ENCODE assay signal across 11 cellular contexts in the genomic region with DNA sequence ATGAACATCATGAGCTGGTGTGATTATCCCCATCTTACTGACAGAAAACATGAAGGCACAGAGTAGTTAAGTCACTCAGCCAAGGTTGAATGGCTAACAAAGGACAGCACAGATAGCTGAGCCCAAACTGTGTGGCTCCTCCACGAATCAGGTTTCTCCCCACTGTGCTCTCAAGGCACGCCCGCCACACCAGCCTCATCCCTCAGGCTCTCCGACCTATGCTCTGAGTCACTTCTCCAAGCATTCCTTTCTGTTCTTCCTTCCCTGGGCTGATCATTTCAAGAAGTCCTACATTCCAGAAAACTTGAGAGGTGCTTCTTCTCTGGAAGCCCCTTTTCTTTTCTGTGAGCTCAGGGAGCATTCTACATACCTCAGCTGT. TPM values are rescaled to one million over a fixed set of nuclear protein-coding genes. Genes with fewer than 3 reads are reported as not detected.
DNase-seq lines count a peak whose midpoint lies in the region; ATAC-seq, FAIRE-seq and TF ChIP-seq lines count a peak whose summit lies in the region.
"Had no signal": no experiment of that assay in that cellular context is flagged by ENCODE, and none has a peak within 500 bp of the region (broad histone marks: within the 10 kb centered on the region; RNA-seq: fewer than 3 reads in every experiment).

No MANE protein-coding gene starts in this region.

- TF ChIP-seq CTCF in AG04450 (IDR thresholded peaks at IDR 0.05; ENCODE audit: low read depth, low read length) (no peak), HCT116 (IDR thresholded peaks at IDR 0.05 in 2 of 3, conservative IDR thresholded peaks at IDR 0.05 in 1 of 3; ENCODE audit: borderline replicate concordance in 1 of 3, insufficient read depth in 1 of 3, low read depth in 2 of 3, low read length in 2 of 3) (no peak), K562 (IDR thresholded peaks at IDR 0.05 in 2 of 3, conservative IDR thresholded peaks at IDR 0.05 in 1 of 3; ENCODE audit: insufficient read depth in 2 of 3, low read depth in 1 of 3, low read length in 3 of 3) (no peak), gastroesophageal sphincter (IDR thresholded peaks at IDR 0.05) (no peak)

- H3K4me2 ChIP-seq in HCT116 (ENCODE audit: low read length) (no peak overlapping the region), K562 (ENCODE audit: insufficient read depth, low read length) (no peak overlapping the region)

- WGBS in K562 (ENCODE audit: insufficient coverage, low coverage, missing lambda C conversion rate), result 91% methylated on average over 4 of the region's 4 CpGs
- WGBS in gastroesophageal sphincter (ENCODE audit: low coverage in 1 of 2), 2 donors, result 47 to 67% methylated on average over 2 to 4 of the region's 4 CpGs

- POLR2A ChIA-PET in AG04450 (lab: Yijun Ruan, JAX), result interaction anchor here (0.6 kb wide), 1 partner anchor 73 kb away, joined by 3 read pairs; no protein-coding TSS in a partner anchor
- POLR2A ChIA-PET in HCT116 (lab: Charles Lee), result no interaction called here
- POLR2A ChIA-PET in K562 (lab: Yijun Ruan, JAX), result interaction anchor here (0.6 to 3.1 kb wide), 18 partner anchors 9 to 215 kb away, joined by 3 to 18 read pairs (median 4); no protein-coding TSS in a partner anchor

- TF ChIP-seq RAD21 in HCT116 (IDR thresholded peaks at IDR 0.05; ENCODE audit: low read depth) (no peak), K562 (CRISPR knock-in tag; conservative IDR thresholded peaks at IDR 0.05 in 1 of 2, IDR thresholded peaks at IDR 0.05 in 1 of 2) (no peak)

- H3K9ac ChIP-seq in HCT116 (ENCODE audit: low read length) (no peak overlapping the region), K562 (ENCODE audit: insufficient read depth in 1 of 2, low read depth in 2 of 2, low read length in 2 of 2) (no peak overlapping the region)

- intact Hi-C loops in HCT116 (cut with micrococcal nuclease) (no loop called here), K562 (cut with micrococcal nuclease) (no loop called here)

- ATAC-seq in HCT116, result peak; percentile 33
- no peak for ATAC-seq in K562
- ATAC-seq in HG02571 (IDR thresholded peaks at IDR 0.05; ENCODE audit: unreplicated experiment), result no peak
- ATAC-seq in gastroesophageal sphincter, result no peak

- H3K27me3 ChIP-seq in AG04450 (ENCODE audit: control insufficient read depth, insufficient read depth, low read length), result no peaks in the 10 kb centered on the region
- no peaks in the 10 kb centered on the region for H3K27me3 ChIP-seq in HCT116 (ENCODE audit: insufficient read depth, low read length)
- H3K27me3 ChIP-seq in K562 (ENCODE audit: control insufficient read depth in 2 of 2, insufficient read depth in 2 of 2, low read length in 2 of 2), result no peaks in the 10 kb centered on the region
- no peaks in the 10 kb centered on the region for H3K27me3 ChIP-seq in gastroesophageal sphincter
- H3K27me3 ChIP-seq: colonic mucosa had no signal

- H3K27ac ChIP-seq in AG04450 (ENCODE audit: low read depth, low read length) (peak overlapping the region; percentile 57), HCT116 (ENCODE audit: low read depth, low read length) (no peak overlapping the region; the same call in 1 of the 2 replicates), K562 (ENCODE audit: extremely low read depth, low read depth, low read length) (no peak overlapping the region), gastroesophageal sphincter (no peak overlapping the region)
- H3K27ac ChIP-seq: colonic mucosa had no signal

- H3K9me1 ChIP-seq in K562 (ENCODE audit: control insufficient read depth, insufficient read depth, low read length), result no peaks in the 10 kb centered on the region

- H2AFZ ChIP-seq in HCT116 (ENCODE audit: low read depth, low read length, poor library complexity, severe bottlenecking), result no peak overlapping the region
- H2AFZ ChIP-seq in K562 (ENCODE audit: low read depth, low read length), result no peak overlapping the region

- TF ChIP-seq POLR2A in HCT116 (IDR thresholded peaks at IDR 0.05; ENCODE audit: borderline replicate concordance, extremely low read depth, insufficient read depth, insufficient read length) (no peak), K562 (conservative IDR thresholded peaks at IDR 0.05) (no peak), gastroesophageal sphincter (IDR thresholded peaks at IDR 0.05) (no peak)

- H3K4me1 ChIP-seq in HCT116 (ENCODE audit: control insufficient read depth in 1 of 2, insufficient read depth in 2 of 2, low read length in 2 of 2) (peaks cover 0 to 17% of the 10 kb centered on the region in 2 experiments; a peak in 1 of 4 replicates), K562 (replicated peaks in 1 of 2; ENCODE audit: control insufficient read depth in 2 of 2, insufficient read depth in 2 of 2, low read length in 2 of 2) (no peaks in the 10 kb centered on the region; a peak in 2 of 5 replicates), gastroesophageal sphincter (peaks cover 0 to 21% (median 0%) of the 10 kb centered on the region in 3 donors)
- H3K4me1 ChIP-seq: Caco-2, colonic mucosa had no signal

- no peaks in the 10 kb centered on the region for H3K9me2 ChIP-seq in HCT116 (ENCODE audit: insufficient read depth)

- H3K9me3 ChIP-seq in AG04450 (ENCODE audit: control insufficient read depth, insufficient read depth, low read length) (no peaks in the 10 kb centered on the region), HCT116 (ENCODE audit: control insufficient read depth in 1 of 2, insufficient read depth in 1 of 2, low read depth in 1 of 2, low read length in 2 of 2) (no peaks in the 10 kb centered on the region), K562 (replicated peaks; ENCODE audit: control insufficient read depth, insufficient read depth, low read depth, low read length) (no peaks in the 10 kb centered on the region), gastroesophageal sphincter (no peaks in the 10 kb centered on the region)
- H3K9me3 ChIP-seq: Caco-2, colonic mucosa had no signal

- H3K79me2 ChIP-seq in HCT116 (ENCODE audit: insufficient read depth, low read length) (peaks cover 17% of the 10 kb centered on the region; the same call in 1 of the 2 replicates), K562 (ENCODE audit: control insufficient read depth, insufficient read depth, low read length) (no peaks in the 10 kb centered on the region)

- no peak for TF ChIP-seq EP300 in K562 (IDR thresholded peaks at IDR 0.05; ENCODE audit: low read length)
- TF ChIP-seq EP300 in gastroesophageal sphincter (IDR thresholded peaks at IDR 0.05), result no peak

- no peak for DNase-seq in AG04450 (ENCODE audit: low read depth, low spot score)
- no peak for DNase-seq in HCT116 (ENCODE audit: low read depth, low spot score)
- no peak for DNase-seq in K562 (ENCODE audit: extremely low read depth in 1 of 4, low spot score in 3 of 4)
- DNase-seq in kidney tubule cell (ENCODE audit: low spot score), result peak; percentile 86
- DNase-seq in NCI-H748 treated with DMSO at 0.1 percent for 48 hours (lab: John Stamatoyannopoulos, UW), result no peak
- no peak for DNase-seq in NCI-H1930 (lab: John Stamatoyannopoulos, UW)
- DNase-seq: activated CD8-positive, alpha-beta memory T cell treated with anti-CD3 and anti-CD28 coated beads, Interleukin-2, amount 50 U/mL, for 4 hours; Caco-2; colonic mucosa had no signal

- BruUV-seq in HCT116 (replicated peaks; lab: Mats Ljungman, UMichigan) (no TSS peak), K562 (replicated peaks; lab: Mats Ljungman, UMichigan) (no TSS peak)

- H3K4me3 ChIP-seq in AG04450 (ENCODE audit: low read depth, low read length), result no peak overlapping the region
- H3K4me3 ChIP-seq in HCT116 (replicated peaks in 1 of 2; ENCODE audit: low read depth in 1 of 2, low read length in 2 of 2), result no peak overlapping the region
- no peak overlapping the region for H3K4me3 ChIP-seq in K562
- no peak overlapping the region for H3K4me3 ChIP-seq in gastroesophageal sphincter
- H3K4me3 ChIP-seq: colonic mucosa had no signal

- RAD21 ChIA-PET in HCT116 (lab: Charles Lee; ENCODE audit: low non-redundant PET in 1 of 2, low total read pairs in 2 of 2, uncharacterized antibody in 2 of 2, unreplicated experiment in 2 of 2), result interaction anchor here in 1 of 2 experiments (0.6 kb wide), 1 partner anchor 18 kb away, joined by 6 read pairs; no protein-coding TSS in a partner anchor

- FAIRE-seq in K562 (lab: Jason Lieb, UNC), result no peak

- CTCF ChIA-PET in AG04450 (lab: Charles Lee) (interaction anchor here (0.8 to 5.5 kb wide), 3 partner anchors 132 to 154 kb away, joined by 3 to 29 read pairs (median 5); no protein-coding TSS in a partner anchor), HCT116 (lab: Charles Lee) (no interaction called here), K562 (lab: Yijun Ruan, JAX; ENCODE audit: low intra/inter-chr PET ratio) (no interaction called here)

- peaks cover 15 to 40% of the 10 kb centered on the region in 2 experiments; a peak in 2 of 4 replicates for H3K36me3 ChIP-seq in HCT116 (ENCODE audit: control insufficient read depth in 1 of 2, insufficient read depth in 2 of 2, low read length in 2 of 2)
- peaks cover 68% of the 10 kb centered on the region for H3K36me3 ChIP-seq in K562 (ENCODE audit: control insufficient read depth, insufficient read depth, low read length)
- H3K36me3 ChIP-seq in gastroesophageal sphincter, result peaks cover 0 to 74% of the 10 kb centered on the region in 2 donors

- H4K20me1 ChIP-seq in HCT116 (ENCODE audit: insufficient read depth), result peaks cover 4% of the 10 kb centered on the region; the same call in 1 of the 2 replicates
- no peaks in the 10 kb centered on the region; the same call in 1 of the 2 replicates for H4K20me1 ChIP-seq in K562 (replicated peaks; ENCODE audit: control insufficient read depth, insufficient read depth, low read length)

- in situ Hi-C loops in K562 (cut with MboI), result no loop called here

RNA-seq across cellular contexts. Expression of a gene that starts 25.3 kb away (rescaled TPM):
- polyA plus RNA-seq in AG04450 (2011; rRNA removed), result 21.7 and 45.4 TPM in 2 replicates
- polyA minus RNA-seq in AG04450 (2011; rRNA and poly(A)+ RNA removed), result 46.5 and 56.6 TPM in 2 replicates
- total RNA-seq in HCT116 (2021; ENCODE audit: unreplicated experiment), result 40.1 TPM
- polyA plus RNA-seq in HCT116 (2012), result 25.0 and 27.1 TPM in 2 replicates
- 13.1 and 24.6 TPM in 2 replicates for total RNA-seq in K562 (2011; cell fraction: chromatin; rRNA removed; ENCODE audit: low replicate concordance)
- 24.0 and 32.2 TPM in 2 replicates for total RNA-seq in K562 (2011; cell fraction: nucleolus; rRNA removed)
- total RNA-seq in K562 (2011; cell fraction: nucleoplasm; rRNA removed), result 29.8 and 31.2 TPM in 2 replicates
- 12.1 and 20.7 TPM in 2 replicates for total RNA-seq in K562 (2014; rRNA removed)
- 8.6 and 9.0 TPM in 2 replicates for total RNA-seq in K562 (2014; rRNA removed; fragmentation: Illumina TruSeq; extraction: Trizol)
- 17.6 and 18.3 TPM in 2 replicates for total RNA-seq in K562 (2015; rRNA removed; fragmentation: Illumina TruSeq; extraction: Trizol)
- total RNA-seq in K562 (2021), result 39.4 and 44.1 TPM in 2 replicates
- polyA plus RNA-seq in K562 (2011; rRNA removed), result 6.5 and 8.9 TPM in 2 replicates
- polyA plus RNA-seq in K562 (2011; cell fraction: cytosol; rRNA removed), result 8.4 and 12.2 TPM in 2 replicates
- 15.0 and 19.6 TPM in 2 replicates for polyA plus RNA-seq in K562 (2011; cell fraction: nucleus; rRNA removed)
- 39.4 and 99.6 TPM in 2 replicates for polyA plus RNA-seq in K562 (2012)
- polyA plus RNA-seq in K562 (2014; fragmentation: Illumina TruSeq; extraction: Trizol), result 30.5 and 39.3 TPM in 2 replicates
- under 1 TPM; 0.38 to 0.56 TPM for polyA plus RNA-seq in K562 (2014; fragmentation: Nextera tagmentation; extraction: Ambion mirVana)
- 20.4 and 24.5 TPM in 2 replicates for polyA plus RNA-seq in K562 (2014; rRNA removed)
- polyA minus RNA-seq in K562 (2011; rRNA and poly(A)+ RNA removed), result 4.6 and 6.4 TPM in 2 replicates
- polyA minus RNA-seq in K562 (2011; cell fraction: cytosol; rRNA and poly(A)+ RNA removed), result 12.1 and 19.4 TPM in 2 replicates
- polyA minus RNA-seq in K562 (2011; cell fraction: nucleus; rRNA and poly(A)+ RNA removed), result 3.4 and 3.8 TPM in 2 replicates
- total RNA-seq in gastroesophageal sphincter, result 100 to 1,000 TPM in 1 of 4 donors, 10 to 100 TPM in 3; 45.1 to 112 (median 52.6) TPM
